Comparison of ENCODE assay signal across 19 cellular contexts in genomic region chr2:215970425-215970824, GRCh38.
DNase-seq lines count a peak whose midpoint lies in the region; ATAC-seq and TF ChIP-seq lines count a peak whose summit lies in the region.
"Had no signal": no experiment of that assay in that cellular context is flagged by ENCODE, and none has a peak within 500 bp of the region (broad histone marks: within the 10 kb centered on the region; RNA-seq: fewer than 3 reads in every experiment).

No MANE protein-coding gene starts in this region.

- no peaks in the 10 kb centered on the region for H3K27me3 ChIP-seq in BLaER1
- H3K27me3 ChIP-seq: SJCRH30, uterus had no signal

- ATAC-seq in GM18861 (IDR thresholded peaks at IDR 0.05; ENCODE audit: unreplicated experiment): no peak

- H3K9ac ChIP-seq in BLaER1: no peak overlapping the region
- H3K9ac ChIP-seq: parathyroid adenoma had no signal

- peak; percentile 64 for DNase-seq in activated CD4-positive, alpha-beta T cell treated with anti-CD3 and anti-CD28 coated beads for 48 hours
- DNase-seq in activated CD4-positive, alpha-beta T cell treated with anti-CD3 and anti-CD28 coated beads, Interleukin-2, amount 50 U/mL, for 4 hours: no peak
- DNase-seq in activated T-cell treated with anti-CD3 and anti-CD28 coated beads, Interleukin-2, amount 50 U/mL, for 48 hours: peak; percentile 31 to 52
- DNase-seq in fibroblast of mammary gland (ENCODE audit: low read depth) (peak; percentile 50), hepatic stellate cell (ENCODE audit: low spot score) (no peak), superior temporal gyrus (ENCODE audit: extremely low spot score) (no peak)
- DNase-seq: activated effector memory CD4-positive, alpha-beta T cell treated with anti-CD3 and anti-CD28 coated beads, Interleukin-2, amount 50 U/mL, for 16 hours; glutamatergic neuron; H7; KG1; naive B cell; NCI-H1105 treated with DMSO at 0.1 percent for 48 hours; NCI-H2171; NCI-H69; SJCRH30; uterus had no signal

- H3K9me3 ChIP-seq in BLaER1: peaks cover 17% of the 10 kb centered on the region; the same call in 1 of the 2 replicates
- H3K9me3 ChIP-seq: SJCRH30, uterus had no signal

- no peak overlapping the region for H3K27ac ChIP-seq in BLaER1
- H3K27ac ChIP-seq: parathyroid adenoma, SJCRH30, uterus had no signal

- H3K4me3 ChIP-seq in BLaER1 (no peak overlapping the region), fibroblast of mammary gland (ENCODE audit: control insufficient read depth, low read depth, low read length) (no peak overlapping the region)
- H3K4me3 ChIP-seq: SJCRH30, uterus had no signal

- peaks cover 5% of the 10 kb centered on the region; the same call in 1 of the 2 replicates for H3K36me3 ChIP-seq in BLaER1
- H3K36me3 ChIP-seq: SJCRH30, uterus had no signal

- H4K20me1 ChIP-seq in BLaER1: no peaks in the 10 kb centered on the region; the same call in 1 of the 2 replicates

- H3K4me1 ChIP-seq in BLaER1: peaks cover 40% of the 10 kb centered on the region
- H3K4me1 ChIP-seq: uterus had no signal

- peak overlapping the region; percentile 76 for H3K4me2 ChIP-seq in BLaER1

- TF ChIP-seq CTCF in fibroblast of mammary gland (conservative IDR thresholded peaks at IDR 0.05; ENCODE audit: control insufficient read depth, insufficient read depth, low read depth, low read length): no peak

Comparison
In these comparisons a context has a peak if more than half of its experiments do, and no peak if none do; other contexts are left out.
1. DNase-seq: peak in activated CD4-positive, alpha-beta T cell treated with anti-CD3 and anti-CD28 coated beads for 48 hours (single experiment), activated T-cell treated with anti-CD3 and anti-CD28 coated beads, Interleukin-2, amount 50 U/mL, for 48 hours (2 of 2) and fibroblast of mammary gland (single experiment); none in activated CD4-positive, alpha-beta T cell treated with anti-CD3 and anti-CD28 coated beads, Interleukin-2, amount 50 U/mL, for 4 hours (0 of 2), hepatic stellate cell (single experiment) and superior temporal gyrus (single experiment).